In genomic region chr15:68820589-68821189, GRCh38 we compare ENCODE assay signal across 8 cellular contexts. TPM values are rescaled to one million over a fixed set of nuclear protein-coding genes. Genes with fewer than 3 reads are reported as not detected.
DNase-seq lines count a peak whose midpoint lies in the region; ATAC-seq and TF ChIP-seq lines count a peak whose summit lies in the region.

TSS of gene ANP32A (minus strand) at chr15:68820895. CDS start at chr15:68820751, 144 bp downstream.

- peak within 1 kb of the TSS; percentile 96 for H3K9ac ChIP-seq in mesenchymal stem cell (ENCODE audit: low read length)

- TF ChIP-seq CTCF in CD4-positive, alpha-beta T cell (IDR thresholded peaks at IDR 0.05) = no peak

- peaks cover 39% of the 10 kb centered on the region for H3K36me3 Mint-ChIP-seq in CD4-positive, alpha-beta T cell (ENCODE audit: low read depth)

- peak; percentile 94 to 99 (median 96) for DNase-seq in CD4-positive, alpha-beta T cell
- DNase-seq in HT-29 (ENCODE audit: low spot score) = peak; percentile 98
- peak; percentile 84 for DNase-seq in NOMO-1 treated with DMSO at 0.1 percent for 48 hours (lab: John Stamatoyannopoulos, UW; ENCODE audit: unreplicated experiment)
- peak; percentile 93 to 94 for DNase-seq in activated CD8-positive, alpha-beta memory T cell treated with anti-CD3 and anti-CD28 coated beads for 4 hours (ENCODE audit: low read depth in 2 of 2)
- DNase-seq in effector memory CD4-positive, alpha-beta T cell = peak; percentile 86 to 89 (median 89)
- peak; percentile 98 for DNase-seq in mesenchymal stem cell
- DNase-seq in stimulated activated CD8-positive, alpha-beta memory T cell treated with anti-CD3 and anti-CD28 coated beads, Interleukin-12 subunit alpha, Interleukin-12 subunit beta, amount 100 ng/mL, for 4 hours (ENCODE audit: low read depth) = peak; percentile 97

- peak within 1 kb of the TSS; percentile 74 for H3K4me3 ChIP-seq in effector memory CD4-positive, alpha-beta T cell (ENCODE audit: insufficient read depth, low read depth, low read length, poor library complexity, severe bottlenecking)
- H3K4me3 ChIP-seq in mesenchymal stem cell (ENCODE audit: insufficient read depth in 1 of 2, low read depth in 1 of 2, low read length in 2 of 2) = peak within 1 kb of the TSS; percentile 81 to 93

- no peaks in the 10 kb centered on the region for H3K79me1 ChIP-seq in mesenchymal stem cell (replicated peaks; ENCODE audit: low read length, poor library complexity, severe bottlenecking)

- POLR2A ChIA-PET in CD4-positive, alpha-beta T cell (lab: Charles Lee) = interaction anchor here (0.7 to 5.6 kb wide), 7 partner anchors 8 to 1106 kb away, joined by 3 to 94 read pairs (median 5); no protein-coding TSS in a partner anchor

- peak within 1 kb of the TSS in 1 of 2 experiments; percentile 82 for H3K23ac ChIP-seq in mesenchymal stem cell (ENCODE audit: low read length in 2 of 2)

- intact Hi-C loops in CD4-positive, alpha-beta T cell (cut with DNase I, micrococcal nuclease) = loop anchor here in 1 of 2 experiments (5.0 kb wide), 1 partner anchor 57 kb away; no protein-coding TSS in a partner anchor

- H2BK12ac ChIP-seq in mesenchymal stem cell (ENCODE audit: low read length in 2 of 2) = peak within 1 kb of the TSS in 1 of 2 experiments; percentile 63

- CTCF ChIA-PET in CD4-positive, alpha-beta T cell (lab: Charles Lee) = interaction anchor here (0.6 kb wide), 1 partner anchor 8 kb away, joined by 3 read pairs; no protein-coding TSS in a partner anchor

- peak within 1 kb of the TSS; percentile 95 for H3K4me3 Mint-ChIP-seq in CD4-positive, alpha-beta T cell

- H3K4ac ChIP-seq in mesenchymal stem cell (ENCODE audit: low read depth in 1 of 2, low read length in 2 of 2) = peak within 1 kb of the TSS; percentile 92 to 99

- peak within 1 kb of the TSS; percentile 99 to 100 for H3K18ac ChIP-seq in mesenchymal stem cell (ENCODE audit: low read depth in 1 of 2, low read length in 2 of 2)

- peaks cover 9% of the 10 kb centered on the region for H3K4me1 ChIP-seq in effector memory CD4-positive, alpha-beta T cell (ENCODE audit: control insufficient read depth, insufficient read depth, low read length, poor library complexity, severe bottlenecking)
- H3K4me1 ChIP-seq in mesenchymal stem cell (ENCODE audit: control insufficient read depth, insufficient read depth, low read depth, low read length) = no peaks in the 10 kb centered on the region

- H2AFZ ChIP-seq in mesenchymal stem cell (ENCODE audit: low read depth, low read length) = peak within 1 kb of the TSS; percentile 73

- H3K27ac ChIP-seq in CD4-positive, alpha-beta T cell (ENCODE audit: low read depth, low read length) = peak within 1 kb of the TSS; percentile 89
- peak within 1 kb of the TSS; percentile 83 for H3K27ac ChIP-seq in effector memory CD4-positive, alpha-beta T cell (ENCODE audit: insufficient read depth, low read length, poor library complexity, severe bottlenecking)
- peak within 1 kb of the TSS; percentile 90 for H3K27ac ChIP-seq in mesenchymal stem cell (ENCODE audit: low read length, poor library complexity, severe bottlenecking)

- H2BK5ac ChIP-seq in mesenchymal stem cell (ENCODE audit: low read depth, low read length, poor library complexity, severe bottlenecking) = peak within 1 kb of the TSS; percentile 74

- H3K9me3 ChIP-seq in CD4-positive, alpha-beta T cell (ENCODE audit: control insufficient read depth, low read length) = no peaks in the 10 kb centered on the region
- H3K9me3 ChIP-seq in effector memory CD4-positive, alpha-beta T cell (ENCODE audit: control insufficient read depth, low read length) = no peaks in the 10 kb centered on the region
- no peaks in the 10 kb centered on the region for H3K9me3 ChIP-seq in mesenchymal stem cell (ENCODE audit: control insufficient read depth, low read length)

- H3K9me3 Mint-ChIP-seq in CD4-positive, alpha-beta T cell = no peaks in the 10 kb centered on the region

- H3K27me3 Mint-ChIP-seq in CD4-positive, alpha-beta T cell = no peaks in the 10 kb centered on the region

- H3K27ac Mint-ChIP-seq in CD4-positive, alpha-beta T cell = peak within 1 kb of the TSS; percentile 92

- H4K8ac ChIP-seq in mesenchymal stem cell (ENCODE audit: low read length) = peak within 1 kb of the TSS; percentile 90

- H2BK120ac ChIP-seq in mesenchymal stem cell (ENCODE audit: low read depth, low read length) = peak within 1 kb of the TSS; percentile 99

- under 1% methylated on average over 50 of the region's 53 CpGs for WGBS in mesenchymal stem cell

- peak; percentile 62 for ATAC-seq in CD4-positive, alpha-beta T cell (ENCODE audit: poor library complexity)
- ATAC-seq in GM19455 (IDR thresholded peaks at IDR 0.05; ENCODE audit: unreplicated experiment) = peak; percentile 55

- peak within 1 kb of the TSS; percentile 90 for H4K91ac ChIP-seq in mesenchymal stem cell (ENCODE audit: low read length)

- no peaks in the 10 kb centered on the region for H3K36me3 ChIP-seq in effector memory CD4-positive, alpha-beta T cell (ENCODE audit: control insufficient read depth, insufficient read depth, low read length)
- H3K36me3 ChIP-seq in mesenchymal stem cell (ENCODE audit: control insufficient read depth in 1 of 2, insufficient read depth in 2 of 2, low read depth in 1 of 2, low read length in 2 of 2) = no peaks in the 10 kb centered on the region

- peak within 1 kb of the TSS; percentile 93 for H2BK15ac ChIP-seq in mesenchymal stem cell (ENCODE audit: low read depth, poor library complexity, severe bottlenecking)

- H2AK5ac ChIP-seq in mesenchymal stem cell (ENCODE audit: low read length, severe bottlenecking) = peak within 1 kb of the TSS; percentile 90

- no peaks in the 10 kb centered on the region for H3K27me3 ChIP-seq in CD4-positive, alpha-beta T cell (ENCODE audit: control insufficient read depth, insufficient read depth, low read length)
- no peaks in the 10 kb centered on the region for H3K27me3 ChIP-seq in effector memory CD4-positive, alpha-beta T cell (replicated peaks; ENCODE audit: control insufficient read depth, insufficient read depth, low read length, poor library complexity, severe bottlenecking)
- no peaks in the 10 kb centered on the region for H3K27me3 ChIP-seq in mesenchymal stem cell (ENCODE audit: control insufficient read depth in 1 of 2, insufficient read depth in 1 of 2, low read length in 2 of 2)

- H3K4me1 Mint-ChIP-seq in CD4-positive, alpha-beta T cell (ENCODE audit: low read depth) = peaks cover 35% of the 10 kb centered on the region

- peak within 1 kb of the TSS; percentile 85 for H3K4me2 ChIP-seq in mesenchymal stem cell (ENCODE audit: low read length, poor library complexity, severe bottlenecking)

- peak within 1 kb of the TSS; percentile 77 to 99 for H3K14ac ChIP-seq in mesenchymal stem cell (ENCODE audit: low read length in 2 of 2)

RNA-seq across cellular contexts. Expression of gene ANP32A, which starts in this region (rescaled TPM):
- 10 to 100 TPM; 55.1 to 57.3 TPM for total RNA-seq in CD4-positive, alpha-beta T cell
- total RNA-seq in HT-29 (2014; rRNA removed; shearing (Covaris generic)) = 91.6 and 113 TPM in 2 replicates
- 146 TPM for polyA plus RNA-seq in mesenchymal stem cell (2013, experiment 1 of 2)
- polyA plus RNA-seq in mesenchymal stem cell (2013, experiment 2 of 2) = 155 TPM

Comparison
In these comparisons a context has a peak if more than half of its experiments do, and no peak if none do; other contexts are left out.
1. Peak in every context shown above with its lines: DNase-seq, ATAC-seq, H3K4me3 ChIP-seq and H3K27ac ChIP-seq.